Comparison of ENCODE assay signal across 18 cellular contexts in genomic region chr1:53274026-53274425, GRCh38.
"Had no signal": no experiment of that assay in that cellular context is flagged by ENCODE, and none has a peak within 500 bp of the region (broad histone marks: within the 10 kb centered on the region; RNA-seq: fewer than 3 reads in every experiment).

No MANE protein-coding gene starts in this region.

- H3K27me3 Mint-ChIP-seq: activated T-cell treated with anti-CD3 and anti-CD28 coated beads, Interleukin-2, amount 50 U/mL, for 24 hours; naive B cell; stimulated activated naive CD8-positive, alpha-beta T cell treated with anti-CD3 and anti-CD28 coated beads, Interleukin-15, amount 100 ng/mL, for 72 hours; type B pancreatic cell had no signal

- DNase-seq: activated CD4-positive, alpha-beta T cell treated with anti-CD3 and anti-CD28 coated beads for 1 hour; activated CD4-positive, alpha-beta T cell treated with anti-CD3 and anti-CD28 coated beads, Interleukin-2, amount 50 U/mL, for 48 hours; activated naive CD4-positive, alpha-beta T cell treated with anti-CD3 and anti-CD28 coated beads for 36 hours; activated T-cell treated with anti-CD3 and anti-CD28 coated beads, Interleukin-2, amount 50 U/mL, for 24 hours; body of pancreas; caudate nucleus; colonic mucosa; heart right ventricle; immature natural killer cell; left cardiac atrium; mesenchymal stem cell; mucosa of descending colon; naive B cell; stimulated activated naive CD8-positive, alpha-beta T cell treated with anti-CD3 and anti-CD28 coated beads, Interleukin-15, amount 100 ng/mL, for 72 hours; T-helper 1 cell; T-helper 9 cell had no signal

- H3K27ac Mint-ChIP-seq: activated naive CD4-positive, alpha-beta T cell treated with anti-CD3 and anti-CD28 coated beads for 36 hours; activated T-cell treated with anti-CD3 and anti-CD28 coated beads, Interleukin-2, amount 50 U/mL, for 24 hours; immature natural killer cell had no signal

- ATAC-seq: body of pancreas; heart right ventricle; left cardiac atrium; mucosa of descending colon; SK-N-SH treated with all-trans-retinoic acid at 6 μM for 48 hours; stimulated activated naive CD8-positive, alpha-beta T cell treated with anti-CD3 and anti-CD28 coated beads, Interleukin-15, amount 100 ng/mL, for 72 hours had no signal

- H3K9me3 Mint-ChIP-seq: activated naive CD4-positive, alpha-beta T cell treated with anti-CD3 and anti-CD28 coated beads for 36 hours; activated T-cell treated with anti-CD3 and anti-CD28 coated beads, Interleukin-2, amount 50 U/mL, for 24 hours; immature natural killer cell; naive B cell; stimulated activated naive CD8-positive, alpha-beta T cell treated with anti-CD3 and anti-CD28 coated beads, Interleukin-15, amount 100 ng/mL, for 72 hours; type B pancreatic cell had no signal

- H3K4me3 Mint-ChIP-seq: activated naive CD4-positive, alpha-beta T cell treated with anti-CD3 and anti-CD28 coated beads for 36 hours; activated T-cell treated with anti-CD3 and anti-CD28 coated beads, Interleukin-2, amount 50 U/mL, for 24 hours; immature natural killer cell; naive B cell; stimulated activated naive CD8-positive, alpha-beta T cell treated with anti-CD3 and anti-CD28 coated beads, Interleukin-15, amount 100 ng/mL, for 72 hours; type B pancreatic cell had no signal

- H3K36me3 Mint-ChIP-seq: naive B cell, type B pancreatic cell had no signal
